ENCODE assay signal across 18 cellular contexts in the genomic region with DNA sequence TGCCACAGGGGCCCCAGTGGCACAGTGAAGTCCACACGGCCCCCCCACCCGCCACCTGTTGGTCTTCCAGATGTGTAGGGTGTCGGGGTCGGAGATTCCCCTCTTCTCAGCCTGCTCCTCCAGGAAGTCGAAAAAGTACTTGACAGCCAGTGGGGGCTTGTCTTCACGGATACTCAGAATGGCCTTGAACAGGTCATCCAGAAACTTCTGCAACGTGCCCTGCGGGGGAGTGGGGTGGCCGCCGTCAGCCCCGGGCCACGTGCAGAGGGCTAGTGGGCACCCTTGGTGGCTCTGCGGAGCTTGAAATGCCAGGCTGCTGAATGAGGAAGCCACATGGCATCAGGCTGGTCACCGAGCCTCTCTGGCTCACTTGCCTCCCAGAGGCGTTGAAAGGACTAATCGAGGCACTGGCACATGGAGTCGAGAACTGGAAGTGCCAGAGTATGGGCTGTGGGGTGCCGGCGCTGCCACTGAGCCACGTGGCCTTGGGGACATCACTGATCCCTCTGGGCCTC. TPM values are rescaled to one million over a fixed set of nuclear protein-coding genes. Genes with fewer than 3 reads are reported as not detected.
DNase-seq lines count a peak whose midpoint lies in the region; ATAC-seq and TF ChIP-seq lines count a peak whose summit lies in the region.
"Had no signal": no experiment of that assay in that cellular context is flagged by ENCODE, and none has a peak within 500 bp of the region (broad histone marks: within the 10 kb centered on the region; RNA-seq: fewer than 3 reads in every experiment).

No MANE protein-coding gene starts in this region.

- H3K9ac ChIP-seq in fibroblast of lung (ENCODE audit: insufficient read depth, low read length): no peak overlapping the region

- no peak for ATAC-seq in left cardiac atrium
- ATAC-seq: activated CD8-positive, alpha-beta T cell treated with anti-CD3 and anti-CD28 coated beads for 36 hours; activated T-helper 17 cell treated with anti-CD3 and anti-CD28 coated beads, Interleukin-2, amount 50 U/mL, for 72 hours; left lobe of liver; naive thymus-derived CD4-positive, alpha-beta T cell had no signal

- peak overlapping the region; percentile 66 for H3K4me2 ChIP-seq in fibroblast of lung (ENCODE audit: extremely low read depth, insufficient read depth, low read length)

- intact Hi-C loops in left ventricle myocardium inferior (cut with micrococcal nuclease): loop anchor here (10.0 kb wide), 1 partner anchor 55 kb away; no protein-coding TSS in a partner anchor
- intact Hi-C loops in left cardiac atrium (cut with DNase I): loop anchor here in 1 of 2 donors (5.0 kb wide), 2 partner anchors 43 to 57 kb away; no protein-coding TSS in a partner anchor
- intact Hi-C loops in sigmoid colon (cut with DNase I): loop anchor here (5.0 kb wide), 1 partner anchor 38 kb away; no protein-coding TSS in a partner anchor

- 86 to 88% methylated on average over 20 of the region's 20 CpGs for WGBS in sigmoid colon, 2 donors

- in situ Hi-C loops in G401 (cut with HindIII; ENCODE audit: low sequenced_read_pairs): no loop called here

- peaks cover 68% of the 10 kb centered on the region for H3K36me3 ChIP-seq in left ventricle myocardium inferior
- peaks cover 34% of the 10 kb centered on the region for H3K36me3 ChIP-seq in fibroblast of lung (ENCODE audit: control insufficient read depth, insufficient read depth, low read length)
- peaks cover 0 to 17% (median 2%) of the 10 kb centered on the region in 4 donors for H3K36me3 ChIP-seq in sigmoid colon

- no peak for TF ChIP-seq EP300 in sigmoid colon (IDR thresholded peaks at IDR 0.05)

- no peaks in the 10 kb centered on the region for H4K20me1 ChIP-seq in fibroblast of lung (ENCODE audit: control insufficient read depth, extremely low read depth, insufficient read depth, low read length)

- no peak for TF ChIP-seq CTCF in left ventricle myocardium inferior (IDR thresholded peaks at IDR 0.05; ENCODE audit: borderline replicate concordance)
- TF ChIP-seq CTCF in fibroblast of lung (conservative IDR thresholded peaks at IDR 0.05 in 1 of 2, IDR thresholded peaks at IDR 0.05 in 1 of 2; ENCODE audit: low read depth in 1 of 2, low read length in 2 of 2): no peak
- no peak for TF ChIP-seq CTCF in sigmoid colon (IDR thresholded peaks at IDR 0.05)

- H3K4me3 ChIP-seq in left ventricle myocardium inferior (no peak overlapping the region), fibroblast of lung (replicated peaks in 1 of 4; ENCODE audit: control extremely low read depth in 1 of 4, insufficient read depth in 1 of 4, low read depth in 3 of 4, low read length in 4 of 4) (peak overlapping the region; percentile 24 to 44 (median 30)), sigmoid colon (no peak overlapping the region)

- no peaks in the 10 kb centered on the region for H3K27me3 ChIP-seq in left ventricle myocardium inferior (ENCODE audit: low read depth)
- no peaks in the 10 kb centered on the region for H3K27me3 ChIP-seq in fibroblast of lung (ENCODE audit: control insufficient read depth, insufficient read depth, low read length)
- no peaks in the 10 kb centered on the region for H3K27me3 ChIP-seq in sigmoid colon

- no peak for DNase-seq in left ventricle myocardium inferior
- DNase-seq in left cardiac atrium: no peak
- DNase-seq in fibroblast of lung (ENCODE audit: low read depth in 2 of 2): no peak
- DNase-seq in sigmoid colon: no peak
- DNase-seq in iPS-NIHi7 (ENCODE audit: extremely low spot score): no peak
- no peak for DNase-seq in G401 (ENCODE audit: low spot score)
- DNase-seq in stimulated activated CD4-positive, alpha-beta T cell treated with anti-CD3 and anti-CD28 coated beads, Interleukin-2, amount 100 ng/mL, for 48 hours: no peak
- no peak for DNase-seq in cerebellar cortex (ENCODE audit: low spot score)
- DNase-seq: activated CD8-positive, alpha-beta T cell treated with anti-CD3 and anti-CD28 coated beads for 36 hours; amniotic stem cell; Calu3; naive thymus-derived CD4-positive, alpha-beta T cell; NCI-H2227 treated with DMSO at 0.1 percent for 48 hours; stimulated activated naive CD4-positive, alpha-beta T cell had no signal

- peaks cover 9% of the 10 kb centered on the region for H3K79me2 ChIP-seq in fibroblast of lung (ENCODE audit: control insufficient read depth, insufficient read depth, low read length)

- no peak overlapping the region for H2AFZ ChIP-seq in fibroblast of lung (ENCODE audit: low read length)

- H3K27ac ChIP-seq in left ventricle myocardium inferior (replicated peaks) (peak overlapping the region; percentile 93), fibroblast of lung (ENCODE audit: insufficient read depth, low read length) (peak overlapping the region; percentile 70), sigmoid colon (peak overlapping the region; percentile 75 to 83 (median 80))

- peaks cover 99% of the 10 kb centered on the region for H3K4me1 ChIP-seq in left ventricle myocardium inferior
- peaks cover 46% of the 10 kb centered on the region for H3K4me1 ChIP-seq in fibroblast of lung (ENCODE audit: control insufficient read depth, extremely low read depth, insufficient read depth, low read length)
- H3K4me1 ChIP-seq in sigmoid colon: peaks cover 0 to 64% (median 54%) of the 10 kb centered on the region in 4 donors

- no peaks in the 10 kb centered on the region for H3K9me3 ChIP-seq in left ventricle myocardium inferior (replicated peaks)
- H3K9me3 ChIP-seq in fibroblast of lung (ENCODE audit: control insufficient read depth, insufficient read depth, low read depth, low read length): no peaks in the 10 kb centered on the region
- H3K9me3 ChIP-seq in sigmoid colon: no peaks in the 10 kb centered on the region

- no peak for TF ChIP-seq POLR2A in sigmoid colon (IDR thresholded peaks at IDR 0.05)

RNA-seq across cellular contexts. Expression of gene H1-8, which starts 16.6 kb away (rescaled TPM):
- not detected for total RNA-seq in left ventricle myocardium inferior
- not detected for total RNA-seq in left cardiac atrium
- total RNA-seq in fibroblast of lung: not detected in 2 replicates
- not detected in 2 replicates for polyA plus RNA-seq in fibroblast of lung
- polyA plus RNA-seq in fibroblast of lung (2012): not detected in 2 replicates
- not detected in 2 replicates for polyA minus RNA-seq in fibroblast of lung (ENCODE audit: low replicate concordance)
- total RNA-seq in sigmoid colon: not detected
- polyA plus RNA-seq in sigmoid colon: not detected
- total RNA-seq in G401 (2014; rRNA removed; shearing (Covaris generic)): not detected in 2 replicates
- total RNA-seq: activated CD8-positive, alpha-beta T cell treated with anti-CD3 and anti-CD28 coated beads for 36 hours; activated T-helper 17 cell treated with anti-CD3 and anti-CD28 coated beads, Interleukin-2, amount 50 U/mL, for 72 hours; Calu3; left lobe of liver; naive thymus-derived CD4-positive, alpha-beta T cell; renal cortical epithelial cell had no signal
- polyA plus RNA-seq: esophagus; naive thymus-derived CD4-positive, alpha-beta T cell had no signal

RNA-seq across cellular contexts. Expression of gene RHO, which starts 31.2 kb away (rescaled TPM):
- total RNA-seq in left ventricle myocardium inferior: not detected
- total RNA-seq in left cardiac atrium: not detected
- total RNA-seq in fibroblast of lung: not detected in 2 replicates
- not detected in 2 replicates for polyA plus RNA-seq in fibroblast of lung
- not detected in 2 replicates for polyA plus RNA-seq in fibroblast of lung (2012)
- polyA minus RNA-seq in fibroblast of lung (ENCODE audit: low replicate concordance): not detected in 2 replicates
- total RNA-seq in sigmoid colon: not detected
- polyA plus RNA-seq in sigmoid colon: not detected
- total RNA-seq in G401 (2014; rRNA removed; shearing (Covaris generic)): not detected in 2 replicates
- total RNA-seq: activated CD8-positive, alpha-beta T cell treated with anti-CD3 and anti-CD28 coated beads for 36 hours; activated T-helper 17 cell treated with anti-CD3 and anti-CD28 coated beads, Interleukin-2, amount 50 U/mL, for 72 hours; Calu3; left lobe of liver; naive thymus-derived CD4-positive, alpha-beta T cell; renal cortical epithelial cell had no signal
- polyA plus RNA-seq: esophagus; naive thymus-derived CD4-positive, alpha-beta T cell had no signal

RNA-seq across cellular contexts. Expression of gene PLXND1, which starts 46.9 kb away (rescaled TPM):
- total RNA-seq in left ventricle myocardium inferior (45.5 TPM), left cardiac atrium (100 to 1,000 TPM; 106 to 112 TPM), fibroblast of lung (76.8 and 109 TPM in 2 replicates), sigmoid colon (10 to 100 TPM; 36.9 to 77.0 (median 61.8) TPM)
- polyA plus RNA-seq in fibroblast of lung (41.0 and 89.6 TPM in 2 replicates), sigmoid colon (10 to 100 TPM in 2 of 3 donors, 1 to 10 TPM in 1; 9.6 to 42.0 (median 15.7) TPM)
- polyA plus RNA-seq in fibroblast of lung (2012): 70.9 and 230 TPM in 2 replicates
- polyA minus RNA-seq in fibroblast of lung (ENCODE audit: low replicate concordance): 139 and 579 TPM in 2 replicates
- total RNA-seq in G401 (2014; rRNA removed; shearing (Covaris generic)): 21.2 and 54.7 TPM in 2 replicates

Comparison
In these comparisons a context has a peak if more than half of its experiments do, and no peak if none do; other contexts are left out.
1. H3K4me3 ChIP-seq: peak in fibroblast of lung (4 of 4); none in left ventricle myocardium inferior (single experiment) and sigmoid colon (0 of 4).
2. Peak in every context shown above with its lines, with median percentiles within 50 percentile points of each other: H3K27ac ChIP-seq.